ENCODE assay signal across 24 cellular contexts in the genomic region with DNA sequence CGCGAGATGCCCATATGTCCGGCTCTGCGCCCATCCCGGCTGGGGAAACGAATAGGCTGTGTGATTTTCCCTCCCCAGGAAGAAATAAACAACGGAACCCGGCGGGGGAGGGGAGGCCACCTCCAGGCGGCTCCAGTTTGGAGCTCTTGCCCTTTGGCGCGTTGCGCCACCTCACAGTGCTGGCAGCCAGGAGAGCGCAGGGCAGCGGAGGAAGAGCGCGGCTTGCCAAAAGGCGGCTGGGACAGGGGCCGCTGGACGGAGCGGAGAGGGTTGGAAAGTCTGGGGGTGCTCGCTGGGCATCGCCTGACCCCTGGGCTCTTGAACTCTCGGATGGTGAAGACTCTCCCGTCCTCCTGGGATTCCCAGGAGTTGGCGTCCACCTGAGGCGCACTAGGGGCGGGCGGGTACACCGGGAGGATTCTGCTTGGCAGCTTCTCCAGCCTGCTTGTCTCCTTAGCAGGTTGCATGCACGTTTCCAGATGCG. TPM values are rescaled to one million over a fixed set of nuclear protein-coding genes. Genes with fewer than 3 reads are reported as not detected.
A peak's percentile ranks its signal among the peaks of the same experiment; 100 is the strongest.
DNase-seq lines count a peak whose midpoint lies in the region; ATAC-seq and TF ChIP-seq lines count a peak whose summit lies in the region.
"Had no signal": no experiment of that assay in that cellular context is flagged by ENCODE, and none has a peak within 500 bp of the region (broad histone marks: within the 10 kb centered on the region; RNA-seq: fewer than 3 reads in every experiment).

No MANE protein-coding gene starts in this region.

- ATAC-seq in GM23338 (peak; percentile 36), WTC11 (peak; percentile 13), HG03196 (IDR thresholded peaks at IDR 0.05; ENCODE audit: unreplicated experiment) (no peak), omental fat pad (ENCODE audit: low FRiP score) (no peak)

- DNase-seq in DMS 273 (lab: John Stamatoyannopoulos, UW; ENCODE audit: unreplicated experiment) (peak; percentile 52), DMS 273 treated with DMSO at 0.1 percent for 48 hours (lab: John Stamatoyannopoulos, UW) (no peak), GM23338 (ENCODE audit: low spot score) (peak; percentile 53), WTC11 (ENCODE audit: low spot score) (peak; percentile 47), GDM1 (lab: John Stamatoyannopoulos, UW) (no peak), omental fat pad (ENCODE audit: low spot score) (no peak)
- DNase-seq: BE2C; CD4-positive, alpha-beta memory T cell; DND-41; GOT3; HFFc6; NCI-H2029; NCI-H2227 treated with DMSO at 0.1 percent for 48 hours; NCI-H524 treated with DMSO at 0.1 percent for 48 hours; NK-92 treated with Interleukin-12 subunit alpha and Interleukin-12 subunit beta, amount 100 ng/mL, for 24 hours; SHP77 had no signal

- H2AFZ ChIP-seq in GM23338 = peak overlapping the region; percentile 76; the same call in 1 of the 2 replicates

- no peak overlapping the region for H3K27ac ChIP-seq in GM23338 (ENCODE audit: low read depth)
- H3K27ac ChIP-seq: 22Rv1 had no signal

- no peaks in the 10 kb centered on the region for H3K9me2 ChIP-seq in GM23338 (ENCODE audit: insufficient read depth)
- H3K9me2 ChIP-seq: SK-N-SH had no signal

- no peaks in the 10 kb centered on the region; the same call in none of the 2 replicates for H4K20me1 ChIP-seq in GM23338 (replicated peaks; ENCODE audit: insufficient read depth)

- H3K4me2 ChIP-seq in GM23338 = peak overlapping the region; percentile 90
- H3K4me2 ChIP-seq: SK-N-SH had no signal

- no peaks in the 10 kb centered on the region for H3K36me3 ChIP-seq in GM23338 (ENCODE audit: insufficient read depth)
- H3K36me3 ChIP-seq: BE2C had no signal

- H3K36me3 Mint-ChIP-seq in GM23338 (ENCODE audit: low read depth) (no peaks in the 10 kb centered on the region), WTC11 (no peaks in the 10 kb centered on the region)
- H3K36me3 Mint-ChIP-seq: CD4-positive, alpha-beta memory T cell; IgD-negative memory B cell had no signal

- H3K4me3 ChIP-seq in GM23338 (peak overlapping the region; percentile 69), iPS-18c (ENCODE audit: insufficient read depth, low read depth, low read length) (peak overlapping the region; percentile 43)

- peaks cover 17% of the 10 kb centered on the region for H3F3A ChIP-seq in GM23338 (replicated peaks; ENCODE audit: low read depth)

- TF ChIP-seq CTCF in GM23338 (conservative IDR thresholded peaks at IDR 0.05; ENCODE audit: low read depth in 2 of 2) (no peak; a peak in 1 of 4 replicates), WTC11 (IDR thresholded peaks at IDR 0.05) (no peak), omental fat pad (IDR thresholded peaks at IDR 0.05) (no peak)

- H3K9me3 Mint-ChIP-seq in GM23338 = no peaks in the 10 kb centered on the region; the same call in 2 of the 3 replicates
- H3K9me3 Mint-ChIP-seq in WTC11 = no peaks in the 10 kb centered on the region
- H3K9me3 Mint-ChIP-seq: CD4-positive, alpha-beta memory T cell; HFFc6 had no signal

- H3K9me3 ChIP-seq in iPS-18c (ENCODE audit: control insufficient read depth, insufficient read depth, low read length) = peaks cover 3% of the 10 kb centered on the region
- H3K9me3 ChIP-seq: BE2C, SK-N-SH had no signal

- peaks cover 100% of the 10 kb centered on the region for H3K27me3 ChIP-seq in GM23338 (ENCODE audit: insufficient read depth)

- H3K4me3 Mint-ChIP-seq in GM23338 (peak overlapping the region; percentile 62), WTC11 (peak overlapping the region; percentile 75)
- H3K4me3 Mint-ChIP-seq: CD4-positive, alpha-beta memory T cell; HFFc6 had no signal

- H3K4me1 ChIP-seq in GM23338 (ENCODE audit: insufficient read depth) = peaks cover 55% of the 10 kb centered on the region
- H3K4me1 ChIP-seq: BE2C had no signal

- H3K4me1 Mint-ChIP-seq in GM23338 = peaks cover 51% of the 10 kb centered on the region
- H3K4me1 Mint-ChIP-seq in WTC11 = peaks cover 52% of the 10 kb centered on the region

- no peak overlapping the region for H3K27ac Mint-ChIP-seq in GM23338
- H3K27ac Mint-ChIP-seq in WTC11 = no peak overlapping the region
- H3K27ac Mint-ChIP-seq: CD4-positive, alpha-beta memory T cell; HFFc6 had no signal

- H3K79me2 ChIP-seq in GM23338 (replicated peaks; ENCODE audit: insufficient read depth) = no peaks in the 10 kb centered on the region

- CTCF ChIA-PET in WTC11 (lab: Charles Lee) = interaction anchor here (0.6 to 10.1 kb wide), 8 partner anchors 10 to 466 kb away, joined by 3 to 117 read pairs (median 7); a partner anchor contains a TSS

- POLR2A ChIA-PET in WTC11 (lab: Charles Lee) = interaction anchor here (0.9 to 1.5 kb wide), 3 partner anchors 8 to 568 kb away, joined by 3 to 5 read pairs (median 3); a partner anchor contains a TSS

- peaks cover 84% of the 10 kb centered on the region for H3K27me3 Mint-ChIP-seq in GM23338 (ENCODE audit: insufficient read depth, low read depth, poor library complexity)
- peaks cover 85% of the 10 kb centered on the region for H3K27me3 Mint-ChIP-seq in WTC11 (ENCODE audit: low read depth)

TF ChIP-seq in GM23338, 12 proteins besides CTCF, POLR2A, EP300 and RAD21 (continues in another document):
- TF ChIP-seq POLR2AphosphoS5 (IDR thresholded peaks at IDR 0.05; ENCODE audit: low read depth) (no peak), STAT1 (IDR thresholded peaks at IDR 0.05; ENCODE audit: unreplicated experiment) (no peak), EZH2 (IDR thresholded peaks at IDR 0.05; ENCODE audit: low read depth, unreplicated experiment) (peak; percentile 96), NANOG (IDR thresholded peaks at IDR 0.05; ENCODE audit: borderline replicate concordance) (no peak)
- TF ChIP-seq, protein P1, sequence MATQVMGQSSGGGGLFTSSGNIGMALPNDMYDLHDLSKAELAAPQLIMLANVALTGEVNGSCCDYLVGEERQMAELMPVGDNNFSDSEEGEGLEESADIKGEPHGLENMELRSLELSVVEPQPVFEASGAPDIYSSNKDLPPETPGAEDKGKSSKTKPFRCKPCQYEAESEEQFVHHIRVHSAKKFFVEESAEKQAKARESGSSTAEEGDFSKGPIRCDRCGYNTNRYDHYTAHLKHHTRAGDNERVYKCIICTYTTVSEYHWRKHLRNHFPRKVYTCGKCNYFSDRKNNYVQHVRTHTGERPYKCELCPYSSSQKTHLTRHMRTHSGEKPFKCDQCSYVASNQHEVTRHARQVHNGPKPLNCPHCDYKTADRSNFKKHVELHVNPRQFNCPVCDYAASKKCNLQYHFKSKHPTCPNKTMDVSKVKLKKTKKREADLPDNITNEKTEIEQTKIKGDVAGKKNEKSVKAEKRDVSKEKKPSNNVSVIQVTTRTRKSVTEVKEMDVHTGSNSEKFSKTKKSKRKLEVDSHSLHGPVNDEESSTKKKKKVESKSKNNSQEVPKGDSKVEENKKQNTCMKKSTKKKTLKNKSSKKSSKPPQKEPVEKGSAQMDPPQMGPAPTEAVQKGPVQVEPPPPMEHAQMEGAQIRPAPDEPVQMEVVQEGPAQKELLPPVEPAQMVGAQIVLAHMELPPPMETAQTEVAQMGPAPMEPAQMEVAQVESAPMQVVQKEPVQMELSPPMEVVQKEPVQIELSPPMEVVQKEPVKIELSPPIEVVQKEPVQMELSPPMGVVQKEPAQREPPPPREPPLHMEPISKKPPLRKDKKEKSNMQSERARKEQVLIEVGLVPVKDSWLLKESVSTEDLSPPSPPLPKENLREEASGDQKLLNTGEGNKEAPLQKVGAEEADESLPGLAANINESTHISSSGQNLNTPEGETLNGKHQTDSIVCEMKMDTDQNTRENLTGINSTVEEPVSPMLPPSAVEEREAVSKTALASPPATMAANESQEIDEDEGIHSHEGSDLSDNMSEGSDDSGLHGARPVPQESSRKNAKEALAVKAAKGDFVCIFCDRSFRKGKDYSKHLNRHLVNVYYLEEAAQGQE (IDR thresholded peaks at IDR 0.05; ENCODE audit: unreplicated experiment) = no peak

TF ChIP-seq in WTC11, 78 proteins besides CTCF, POLR2A, EP300 and RAD21 (continues in another document):
- TF ChIP-seq, protein P2, sequence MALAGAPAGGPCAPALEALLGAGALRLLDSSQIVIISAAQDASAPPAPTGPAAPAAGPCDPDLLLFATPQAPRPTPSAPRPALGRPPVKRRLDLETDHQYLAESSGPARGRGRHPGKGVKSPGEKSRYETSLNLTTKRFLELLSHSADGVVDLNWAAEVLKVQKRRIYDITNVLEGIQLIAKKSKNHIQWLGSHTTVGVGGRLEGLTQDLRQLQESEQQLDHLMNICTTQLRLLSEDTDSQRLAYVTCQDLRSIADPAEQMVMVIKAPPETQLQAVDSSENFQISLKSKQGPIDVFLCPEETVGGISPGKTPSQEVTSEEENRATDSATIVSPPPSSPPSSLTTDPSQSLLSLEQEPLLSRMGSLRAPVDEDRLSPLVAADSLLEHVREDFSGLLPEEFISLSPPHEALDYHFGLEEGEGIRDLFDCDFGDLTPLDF (CRISPR knock-in tag; IDR thresholded peaks at IDR 0.05) = no peak

RNA-seq across cellular contexts. Expression of a gene that starts 5.3 kb away (rescaled TPM):
- 0.16 TPM in 1 of 2 replicates, not detected in the other for total RNA-seq in GM23338 (2014; rRNA removed; shearing (Covaris generic))
- 0.31 TPM in 1 of 2 replicates, not detected in the other for polyA plus RNA-seq in GM23338 (2016; fragmentation: Nextera tagmentation; extraction: Ambion mirVana)
- total RNA-seq in WTC11 (2021) (1.9 to 2.4 TPM (median 2.0 TPM) in 3 replicates), omental fat pad (1 to 10 TPM in 1 of 4 donors, under 1 TPM in 1, not detected in 2; 0.60 to 1.1 TPM)
- total RNA-seq: CD4-positive, alpha-beta memory T cell; HFFc6; LHCN-M2; OCI-LY7 had no signal
- polyA plus RNA-seq: AG04450, IgD-negative memory B cell, SK-N-SH had no signal

RNA-seq across cellular contexts. Expression of a gene that starts 51.5 kb away (rescaled TPM):
- total RNA-seq in GM23338 (2014; rRNA removed; shearing (Covaris generic)) = 6.7 and 8.7 TPM in 2 replicates
- 28.3 and 30.6 TPM in 2 replicates for polyA plus RNA-seq in GM23338 (2016; fragmentation: Nextera tagmentation; extraction: Ambion mirVana)
- 24.4 to 28.9 TPM (median 26.9 TPM) in 3 replicates for total RNA-seq in WTC11 (2021)
- 1 to 10 TPM in 3 of 4 donors, under 1 TPM in 1; 0.84 to 2.3 (median 1.8) TPM for total RNA-seq in omental fat pad
- total RNA-seq: LHCN-M2, OCI-LY7 had no signal

Comparison
In these comparisons a context has a peak if more than half of its experiments do, and no peak if none do; other contexts are left out.
1. DNase-seq: peak in DMS 273 (single experiment), GM23338 (single experiment) and WTC11 (single experiment); none in DMS 273 treated with DMSO at 0.1 percent for 48 hours (single experiment), GDM1 (single experiment) and omental fat pad (single experiment).
2. ATAC-seq: peak in GM23338 (single experiment) and WTC11 (single experiment); none in HG03196 (single experiment) and omental fat pad (single experiment).